8 cellular contexts compared by ENCODE assay signal in the genomic region with DNA sequence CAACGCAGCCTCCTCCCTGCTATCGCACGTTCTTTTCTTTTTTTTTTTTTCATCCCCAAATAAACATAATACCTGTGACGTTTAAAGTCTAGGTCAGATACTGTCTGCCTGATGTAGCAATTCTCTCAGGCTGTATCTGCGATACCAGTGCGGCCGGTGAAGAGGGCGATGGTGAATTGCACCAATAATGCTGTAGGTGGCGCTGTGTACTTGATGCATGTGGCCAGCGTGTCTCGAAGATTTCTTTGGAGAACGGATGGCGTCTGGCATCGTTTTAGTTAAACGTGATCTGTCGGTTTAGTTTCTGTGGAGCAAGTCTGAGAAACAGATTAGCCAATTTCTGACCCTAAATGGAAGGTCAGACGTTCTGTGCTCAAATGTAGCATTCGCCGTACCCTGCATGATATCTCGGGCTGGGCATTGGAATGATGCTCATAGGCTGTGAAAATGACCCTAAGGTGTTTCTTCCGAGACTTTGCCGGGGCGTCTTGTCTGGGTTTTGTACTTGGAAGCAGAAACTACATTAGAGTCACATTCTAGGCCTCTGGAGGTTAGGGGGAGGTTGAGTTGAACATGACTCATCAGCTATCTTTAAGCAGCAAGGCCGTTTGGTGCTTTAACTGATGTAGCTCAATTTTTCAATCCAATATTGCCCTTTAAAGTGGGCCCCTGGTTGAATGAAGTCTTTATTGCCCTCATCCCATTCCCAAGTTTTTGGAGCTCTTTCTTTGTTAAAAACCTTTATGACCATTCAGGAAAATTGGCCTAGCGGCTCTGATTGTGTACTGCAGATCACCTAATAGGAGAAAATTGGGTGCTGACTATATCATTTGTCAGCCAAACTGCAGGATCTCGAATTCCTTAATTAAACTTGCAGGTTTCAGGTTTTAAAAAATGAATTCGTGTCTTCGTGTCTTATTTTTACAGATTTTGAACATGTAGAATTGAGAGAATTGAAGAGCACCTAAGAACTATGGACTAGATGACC.
A peak's percentile ranks its signal among the peaks of the same experiment; 100 is the strongest.
DNase-seq lines count a peak whose midpoint lies in the region; ATAC-seq and TF ChIP-seq lines count a peak whose summit lies in the region.

No MANE protein-coding gene starts in this region.

- H3K9me3 Mint-ChIP-seq in CD4-positive, alpha-beta memory T cell = no peaks in the 10 kb centered on the region
- H3K9me3 Mint-ChIP-seq in T-cell = no peaks in the 10 kb centered on the region

- H3K27me3 ChIP-seq in CD4-positive, alpha-beta memory T cell (ENCODE audit: insufficient read depth, low read length) = no peaks in the 10 kb centered on the region

- H3K36me3 Mint-ChIP-seq in CD4-positive, alpha-beta memory T cell = no peaks in the 10 kb centered on the region
- H3K36me3 Mint-ChIP-seq in T-cell = no peaks in the 10 kb centered on the region

- DNase-seq in CD4-positive, alpha-beta memory T cell = peak in 4 of 5 donors; percentile 19 to 35 (median 24)
- DNase-seq in NCI-H1092 treated with DMSO at 0.1 percent for 48 hours (lab: John Stamatoyannopoulos, UW) (peak; percentile 67), T-cell (peak in 24 of 34 experiments; percentile 4 to 43 (median 22)), cardiac fibroblast (ENCODE audit: low read depth in 2 of 2) (peak; percentile 82 to 84), kidney glomerular epithelial cell (lab: John Stamatoyannopoulos, UW) (peak; percentile 35)
- peak; percentile 28 for DNase-seq in stimulated activated CD4-positive, alpha-beta T cell treated with anti-CD3 and anti-CD28 coated beads, Interleukin-4, amount 100 ng/mL, for 1 hour

- H3K9me3 ChIP-seq in CD4-positive, alpha-beta memory T cell (ENCODE audit: control insufficient read depth in 1 of 2, low read length in 2 of 2) = no peaks in the 10 kb centered on the region

- H3K27me3 Mint-ChIP-seq in CD4-positive, alpha-beta memory T cell = peaks cover 15 to 22% of the 10 kb centered on the region in 2 donors
- H3K27me3 Mint-ChIP-seq in T-cell = peaks cover 19 to 24% of the 10 kb centered on the region in 2 donors

- POLR2A ChIA-PET in CD4-positive, alpha-beta memory T cell (lab: Charles Lee; ENCODE audit: partially characterized antibody) = no interaction called here
- POLR2A ChIA-PET in T-cell (lab: Charles Lee) = no interaction called here

- no peak overlapping the region for H3K27ac ChIP-seq in CD4-positive, alpha-beta memory T cell (ENCODE audit: low read depth, low read length)

- no peaks in the 10 kb centered on the region for H3K4me1 ChIP-seq in CD4-positive, alpha-beta memory T cell (ENCODE audit: insufficient read depth, low read length)

- no peak overlapping the region for H3K4me3 ChIP-seq in CD4-positive, alpha-beta memory T cell (ENCODE audit: low read length in 2 of 2)
- peak overlapping the region in 1 of 2 donors; percentile 4 for H3K4me3 ChIP-seq in cardiac fibroblast (replicated peaks in 1 of 2; ENCODE audit: low read depth in 2 of 2, low read length in 2 of 2)

- H3K4me1 Mint-ChIP-seq in CD4-positive, alpha-beta memory T cell = peaks cover 0 to 4% (median 2%) of the 10 kb centered on the region in 4 donors
- H3K4me1 Mint-ChIP-seq in T-cell = peaks cover 0 to 5% (median 0%) of the 10 kb centered on the region in 3 donors

- H3K36me3 ChIP-seq in CD4-positive, alpha-beta memory T cell (ENCODE audit: insufficient read depth, low read length) = no peaks in the 10 kb centered on the region

- CTCF ChIA-PET in CD4-positive, alpha-beta memory T cell (lab: Charles Lee; ENCODE audit: partially characterized antibody) = interaction anchor here (0.9 to 2.0 kb wide), 4 partner anchors 10 to 34 kb away, joined by 3 to 8 read pairs (median 6); no protein-coding TSS in a partner anchor
- CTCF ChIA-PET in T-cell (lab: Charles Lee) = interaction anchor here (0.6 to 1.1 kb wide), 4 partner anchors 9 to 208 kb away, joined by 3 to 7 read pairs (median 4); no protein-coding TSS in a partner anchor

- intact Hi-C loops in CD4-positive, alpha-beta memory T cell (cut with micrococcal nuclease) = no loop called here

- peak; percentile 79 for ATAC-seq in GM21360 (IDR thresholded peaks at IDR 0.05; ENCODE audit: unreplicated experiment)
- peak in 1 of 4 experiments; percentile 42 for ATAC-seq in T-cell (replicated peaks in 1 of 4)
- no peak for ATAC-seq in HG03565 (IDR thresholded peaks at IDR 0.05; ENCODE audit: unreplicated experiment)

- H3K4me3 Mint-ChIP-seq in CD4-positive, alpha-beta memory T cell = no peak overlapping the region
- H3K4me3 Mint-ChIP-seq in T-cell = no peak overlapping the region

- peak; percentile 80 for TF ChIP-seq CTCF in cardiac fibroblast (IDR thresholded peaks at IDR 0.05; ENCODE audit: low read depth, low read length)

- H3K27ac Mint-ChIP-seq in CD4-positive, alpha-beta memory T cell = no peak overlapping the region
- H3K27ac Mint-ChIP-seq in T-cell = no peak overlapping the region

Comparison
In these comparisons a context has a peak if more than half of its experiments do, and no peak if none do; other contexts are left out.
1. DNase-seq: peak in every context shown above with its lines; median percentile 83 in cardiac fibroblast; 67 in NCI-H1092 treated with DMSO at 0.1 percent for 48 hours; 35 in kidney glomerular epithelial cell; 28 in stimulated activated CD4-positive, alpha-beta T cell treated with anti-CD3 and anti-CD28 coated beads, Interleukin-4, amount 100 ng/mL, for 1 hour; 24 in CD4-positive, alpha-beta memory T cell; 22 in T-cell.